In the genomic region with DNA sequence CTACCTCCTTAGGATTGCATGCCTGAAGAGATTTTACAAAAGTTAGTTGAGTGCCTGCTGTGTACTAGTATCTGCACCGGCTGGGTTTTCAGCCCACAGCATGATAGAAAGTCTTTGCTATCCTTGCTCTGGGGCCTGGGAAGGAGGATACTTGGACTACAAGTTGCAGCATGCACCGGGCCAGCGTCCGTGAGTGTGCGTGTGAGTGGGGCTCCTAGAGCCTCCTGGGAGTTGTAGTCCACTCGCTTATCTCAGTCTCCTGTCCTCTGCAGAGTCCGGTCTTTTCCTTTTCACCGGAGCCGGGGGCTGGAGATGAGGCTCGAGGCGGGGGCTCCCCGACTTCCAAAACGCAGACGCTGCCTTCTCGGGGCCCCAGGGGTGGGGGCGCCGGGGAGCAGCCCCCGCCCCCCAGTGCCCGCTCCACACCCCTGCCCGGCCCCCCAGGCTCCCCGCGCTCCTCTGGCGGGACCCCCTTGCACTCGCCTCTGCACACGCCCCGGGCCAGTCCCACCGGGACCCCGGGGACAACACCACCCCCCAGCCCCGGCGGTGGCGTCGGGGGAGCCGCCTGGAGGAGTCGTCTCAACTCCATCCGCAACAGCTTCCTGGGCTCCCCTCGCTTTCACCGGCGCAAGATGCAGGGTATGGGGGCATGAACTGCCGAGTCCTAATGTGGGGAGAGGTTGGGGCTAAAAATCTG, we compare ENCODE assay signal across 10 cellular contexts. TPM values are rescaled to one million over a fixed set of nuclear protein-coding genes. Genes with fewer than 3 reads are reported as not detected.
DNase-seq lines count a peak whose midpoint lies in the region; ATAC-seq and TF ChIP-seq lines count a peak whose summit lies in the region.
"Had no signal": no experiment of that assay in that cellular context is flagged by ENCODE, and none has a peak within 500 bp of the region (broad histone marks: within the 10 kb centered on the region; RNA-seq: fewer than 3 reads in every experiment).

No MANE protein-coding gene starts in this region.

- no peak overlapping the region for H3K27ac Mint-ChIP-seq in glutamatergic neuron (ENCODE audit: unreplicated experiment)

- H3K27me3 Mint-ChIP-seq in glutamatergic neuron (ENCODE audit: unreplicated experiment) = peaks cover 10% of the 10 kb centered on the region
- H3K27me3 Mint-ChIP-seq: central memory CD8-positive, alpha-beta T cell had no signal

- peaks cover 3% of the 10 kb centered on the region for H3K9me3 Mint-ChIP-seq in glutamatergic neuron (ENCODE audit: unreplicated experiment)
- H3K9me3 Mint-ChIP-seq: central memory CD8-positive, alpha-beta T cell had no signal

- H3K27me3 ChIP-seq in Peyer's patch = no peaks in the 10 kb centered on the region

- peaks cover 7% of the 10 kb centered on the region for H3K4me1 Mint-ChIP-seq in glutamatergic neuron (ENCODE audit: low read depth, unreplicated experiment)

- peaks cover 0 to 8% (median 0%) of the 10 kb centered on the region in 4 donors for H3K4me1 ChIP-seq in Peyer's patch

- H3K36me3 Mint-ChIP-seq in glutamatergic neuron (ENCODE audit: unreplicated experiment) = peaks cover 4% of the 10 kb centered on the region

- no peak for TF ChIP-seq POLR2A in Peyer's patch (IDR thresholded peaks at IDR 0.05)

- no peaks in the 10 kb centered on the region for H3K9me3 ChIP-seq in Peyer's patch

- no peaks in the 10 kb centered on the region for H3K36me3 ChIP-seq in Peyer's patch

- H3K27ac ChIP-seq in Peyer's patch = no peak overlapping the region
- H3K27ac ChIP-seq: PC-9 had no signal

- no peak overlapping the region for H3K4me3 Mint-ChIP-seq in glutamatergic neuron (ENCODE audit: unreplicated experiment)
- H3K4me3 Mint-ChIP-seq: central memory CD8-positive, alpha-beta T cell had no signal

- TF ChIP-seq CTCF in GM13976 (IDR thresholded peaks at IDR 0.05; ENCODE audit: borderline replicate concordance, control extremely low read depth, extremely low read depth, insufficient read depth, missing control alignments) (no peak), Peyer's patch (IDR thresholded peaks at IDR 0.05) (no peak), glutamatergic neuron (IDR thresholded peaks at IDR 0.05; ENCODE audit: partially characterized antibody, unreplicated experiment) (no peak)

- in situ Hi-C loops in GM13976 (cut with MboI; ENCODE audit: low sequenced_read_pairs, unreplicated experiment) = no loop called here

- DNase-seq in COLO829 (ENCODE audit: low spot score) (peak; percentile 61), GM13976 (ENCODE audit: low spot score) (peak; percentile 76), Peyer's patch (peak in 2 of 3 donors; percentile 61 to 67), glutamatergic neuron (peak; percentile 45), foreskin melanocyte (no peak), medulla oblongata (ENCODE audit: extremely low spot score) (no peak)

- H3K4me3 ChIP-seq in Peyer's patch = no peak overlapping the region
- H3K4me3 ChIP-seq: PC-9 had no signal

- no peak for ATAC-seq in HG02763 (IDR thresholded peaks at IDR 0.05; ENCODE audit: unreplicated experiment)
- ATAC-seq in HG03354 (IDR thresholded peaks at IDR 0.05; ENCODE audit: poor library complexity, severe bottlenecking, unreplicated experiment) = no peak

RNA-seq across cellular contexts. Expression of a gene that starts 20.6 kb away (rescaled TPM):
- 1 to 10 TPM in 3 of 4 donors, under 1 TPM in 1; 0.35 to 6.6 (median 3.0) TPM for total RNA-seq in Peyer's patch
- total RNA-seq in glutamatergic neuron (ENCODE audit: unreplicated experiment) = 223 TPM

RNA-seq across cellular contexts. Expression of a gene that starts 20.7 kb away (rescaled TPM):
- 100 to 1,000 TPM in 3 of 4 donors, 10 to 100 TPM in 1; 26.4 to 235 (median 199) TPM for total RNA-seq in Peyer's patch
- total RNA-seq in glutamatergic neuron (ENCODE audit: unreplicated experiment) = not detected
- total RNA-seq: PC-9 had no signal

RNA-seq across cellular contexts. Expression of a gene that starts 24.5 kb away (rescaled TPM):
- total RNA-seq in Peyer's patch = 10 to 100 TPM; 14.4 to 38.0 (median 25.6) TPM
- total RNA-seq in glutamatergic neuron (ENCODE audit: unreplicated experiment) = 41.5 TPM

RNA-seq across cellular contexts. Expression of a gene that starts 35.2 kb away (rescaled TPM):
- 10 to 100 TPM; 14.4 to 45.6 (median 43.9) TPM for total RNA-seq in Peyer's patch
- 105 TPM for total RNA-seq in glutamatergic neuron (ENCODE audit: unreplicated experiment)

RNA-seq across cellular contexts. Expression of a gene that starts 45.6 kb away (rescaled TPM):
- 100 to 1,000 TPM in 2 of 4 donors, 10 to 100 TPM in 2; 71.2 to 123 (median 94.8) TPM for total RNA-seq in Peyer's patch
- total RNA-seq in glutamatergic neuron (ENCODE audit: unreplicated experiment) = 82.3 TPM

Comparison
In these comparisons a context has a peak if more than half of its experiments do, and no peak if none do; other contexts are left out.
1. DNase-seq: peak in COLO829 (single experiment), GM13976 (single experiment), Peyer's patch (2 of 3) and glutamatergic neuron (single experiment); none in foreskin melanocyte (single experiment) and medulla oblongata (single experiment).
2. RNA of a gene that starts 20.6 kb away (total RNA-seq): 223 TPM in glutamatergic neuron (single experiment); 0.35 to 6.6 TPM in Peyer's patch; every median in the first group is over 10 times any median in the second.
3. RNA of a gene that starts 20.7 kb away (total RNA-seq): 26.4 to 235 TPM in Peyer's patch; not detected in glutamatergic neuron (single experiment); every median in the first group is over 10 times any median in the second.